ENCODE assay signal across 8 cellular contexts in the genomic region with DNA sequence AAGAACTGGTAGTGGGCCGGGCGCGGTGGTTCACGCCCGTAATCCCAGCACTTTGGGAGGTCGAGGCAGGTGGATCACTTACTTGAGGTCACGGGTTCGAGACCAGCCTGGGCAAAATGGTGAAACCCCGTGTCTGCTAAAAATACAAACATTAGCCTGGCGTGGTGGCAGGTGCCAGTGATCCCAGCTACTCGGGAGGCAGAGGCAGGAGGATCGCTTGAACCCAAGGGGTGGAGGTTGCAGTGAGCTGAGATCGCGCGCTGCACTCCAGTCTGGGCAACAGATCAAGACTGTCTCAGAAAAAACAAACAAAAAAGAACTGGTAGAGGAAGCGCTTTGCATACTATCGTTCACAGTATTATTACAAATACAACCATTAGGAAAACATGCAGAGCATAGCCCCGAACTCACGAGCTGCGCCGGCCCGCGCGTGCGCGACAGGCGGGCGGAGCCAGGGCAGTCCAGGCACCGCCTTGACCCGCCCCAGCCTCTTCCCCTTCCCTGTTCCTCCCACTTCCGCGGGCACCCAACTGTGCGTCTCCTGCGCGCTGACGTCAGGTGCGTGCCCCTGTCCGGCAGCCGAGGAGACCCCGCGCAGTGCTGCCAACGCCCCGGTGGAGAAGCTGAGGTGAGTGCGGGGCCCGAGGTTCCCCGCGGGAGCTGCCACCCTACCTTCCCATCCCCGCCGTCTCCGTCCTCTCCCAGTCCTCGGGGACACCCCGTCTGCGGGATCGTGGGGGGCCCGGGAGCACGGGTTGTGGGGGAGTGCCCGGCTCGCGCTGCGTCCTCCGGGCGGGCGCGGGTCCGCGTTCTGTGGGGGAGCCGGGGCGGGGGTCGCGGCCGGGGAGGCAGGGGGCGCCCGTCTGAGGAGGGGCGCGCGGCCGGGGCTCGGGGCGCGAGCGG. TPM values are rescaled to one million over a fixed set of nuclear protein-coding genes. Genes with fewer than 3 reads are reported as not detected.
A peak's percentile ranks its signal among the peaks of the same experiment; 100 is the strongest.
DNase-seq lines count a peak whose midpoint lies in the region; ATAC-seq and TF ChIP-seq lines count a peak whose summit lies in the region.

CDC42 (plus strand) TSS at position 595 of the 903 bp plus-strand sequence. CDS start 25,770 bp downstream, outside the sequence.

- H3K27me3 ChIP-seq in PC-3 (ENCODE audit: low read length) (no peaks in the 10 kb centered on the region), mucosa of rectum (ENCODE audit: control insufficient read depth in 2 of 2, insufficient read depth in 2 of 2, low read length in 2 of 2) (no peaks in the 10 kb centered on the region)

- H3K79me2 ChIP-seq in PC-3 (ENCODE audit: low read length), result peaks cover 44% of the 10 kb centered on the region

- intact Hi-C loops in PC-3 (cut with micrococcal nuclease), result no loop called here

- H3K4me2 ChIP-seq in PC-3 (ENCODE audit: low read length), result peak within 1 kb of the TSS; percentile 91

- H3K9me3 ChIP-seq in PC-3 (ENCODE audit: low read length) (no peaks in the 10 kb centered on the region), mucosa of rectum (ENCODE audit: control insufficient read depth in 2 of 2, low read length in 2 of 2) (no peaks in the 10 kb centered on the region)

- peak; percentile 87 for DNase-seq in DMS114 treated with DMSO at 0.1 percent for 48 hours (lab: John Stamatoyannopoulos, UW; ENCODE audit: unreplicated experiment)
- peak; percentile 90 for DNase-seq in Jurkat, Clone E6-1 (ENCODE audit: low read depth, low spot score)
- peak; percentile 93 for DNase-seq in PC-3
- DNase-seq in activated T-cell treated with anti-CD3 and anti-CD28 coated beads for 48 hours (ENCODE audit: low read depth), result peak; percentile 97
- peak; percentile 90 for DNase-seq in epithelial cell of prostate (ENCODE audit: low read depth, low spot score)
- DNase-seq in stimulated activated CD8-positive, alpha-beta memory T cell treated with anti-CD3 and anti-CD28 coated beads, Interleukin-4, amount 100 ng/mL, for 4 hours (ENCODE audit: low read depth in 2 of 2, low spot score in 1 of 2), result peak; percentile 91 to 92

- ATAC-seq in GM21576 (IDR thresholded peaks at IDR 0.05; ENCODE audit: unreplicated experiment) (peak; percentile 71), PC-3 (peak; percentile 94)

- CTCF ChIA-PET in PC-3 (lab: Charles Lee), result no interaction called here

- TF ChIP-seq CTCF in PC-3 (conservative IDR thresholded peaks at IDR 0.05; ENCODE audit: low read depth, low read length), result no peak

- H3F3A ChIP-seq in PC-3 (ENCODE audit: low read length, unreplicated experiment), result no peaks in the 10 kb centered on the region

- POLR2A ChIA-PET in PC-3 (lab: Charles Lee; ENCODE audit: unreplicated experiment), result interaction anchor here (0.5 to 0.6 kb wide), 2 partner anchors 49 to 425 kb away, joined by 3 read pairs; no protein-coding TSS in a partner anchor

- H3K9me2 ChIP-seq in PC-3 (replicated peaks; ENCODE audit: low read length), result no peaks in the 10 kb centered on the region

- TSS peak; percentile 45 for BruUV-seq in PC-3 (replicated peaks; lab: Mats Ljungman, UMichigan)

- peaks cover 38% of the 10 kb centered on the region for H4K20me1 ChIP-seq in PC-3 (ENCODE audit: low read length)

- H3K4me1 ChIP-seq in PC-3 (ENCODE audit: insufficient read depth, low read length), result peaks cover 32% of the 10 kb centered on the region
- H3K4me1 ChIP-seq in mucosa of rectum (ENCODE audit: control insufficient read depth in 2 of 2, insufficient read depth in 2 of 2, low read length in 2 of 2), result peaks cover 13 to 17% of the 10 kb centered on the region in 2 donors

- peak within 1 kb of the TSS; percentile 85 for H3K27ac ChIP-seq in PC-3 (ENCODE audit: low read length)
- H3K27ac ChIP-seq in epithelial cell of prostate, result peak within 1 kb of the TSS; percentile 98
- H3K27ac ChIP-seq in mucosa of rectum (ENCODE audit: low read depth in 2 of 2, low read length in 2 of 2), result peak within 1 kb of the TSS; percentile 99 to 100

- H2AFZ ChIP-seq in PC-3 (ENCODE audit: low read length), result peak within 1 kb of the TSS; percentile 98

- peak within 1 kb of the TSS; percentile 88 for H3K4me3 ChIP-seq in Jurkat, Clone E6-1 (ENCODE audit: low read length)
- H3K4me3 ChIP-seq in PC-3 (ENCODE audit: low read length) (peak within 1 kb of the TSS; percentile 98), mucosa of rectum (ENCODE audit: low read length in 2 of 2) (peak within 1 kb of the TSS; percentile 83 to 89)

- peak within 1 kb of the TSS; percentile 99 for H3K9ac ChIP-seq in PC-3 (ENCODE audit: low read length)
- H3K9ac ChIP-seq in mucosa of rectum (ENCODE audit: low read depth in 1 of 2, low read length in 2 of 2), result peak within 1 kb of the TSS; percentile 86 to 90

- H3K36me3 ChIP-seq in PC-3 (ENCODE audit: low read depth, low read length) (peaks cover 17% of the 10 kb centered on the region; the same call in 1 of the 2 replicates), mucosa of rectum (ENCODE audit: control insufficient read depth in 2 of 2, insufficient read depth in 2 of 2, low read length in 2 of 2) (peaks cover 0 to 6% of the 10 kb centered on the region in 2 donors)

RNA-seq across cellular contexts. Expression of gene CDC42, which starts in this region (rescaled TPM):
- 173 TPM for polyA plus RNA-seq in Jurkat, Clone E6-1 (2012; ENCODE audit: insufficient read depth, insufficient read length)
- total RNA-seq in PC-3 (2014; rRNA removed), result 212 and 245 TPM in 2 replicates

Comparison
In these comparisons a context has a peak if more than half of its experiments do, and no peak if none do; other contexts are left out.
1. Peak in every context shown above with its lines: DNase-seq, ATAC-seq, H3K4me3 ChIP-seq and H3K27ac ChIP-seq.